13 cellular contexts compared by ENCODE assay signal in the genomic region with DNA sequence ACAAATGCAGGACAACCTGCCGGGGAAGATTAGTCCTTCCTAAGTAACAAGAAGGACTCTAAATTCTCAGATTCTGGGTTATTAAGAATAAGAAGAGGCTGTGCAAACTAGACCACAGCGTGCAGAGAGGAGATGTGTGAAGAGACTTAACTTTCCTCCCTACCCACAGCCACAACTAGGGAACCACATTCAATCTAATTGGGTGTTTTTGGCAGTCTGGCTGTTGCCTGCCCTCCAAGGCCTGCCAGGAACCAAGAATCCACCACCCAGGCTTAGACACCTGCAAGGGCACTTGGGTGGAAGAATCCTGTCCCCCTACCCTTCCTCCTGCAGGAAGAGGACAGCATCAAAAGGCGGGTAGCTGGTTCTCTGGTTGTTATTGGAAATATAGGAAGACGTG.
"Had no signal": no experiment of that assay in that cellular context is flagged by ENCODE, and none has a peak within 500 bp of the region (broad histone marks: within the 10 kb centered on the region; RNA-seq: fewer than 3 reads in every experiment).

No MANE protein-coding gene starts in this region.

- H3K9me3 ChIP-seq: colonic mucosa, thyroid gland had no signal

- H3K36me3 ChIP-seq: colonic mucosa, thyroid gland, WERI-Rb-1 had no signal

- ATAC-seq: left lobe of liver; stimulated activated naive CD8-positive, alpha-beta T cell treated with anti-CD3 and anti-CD28 coated beads, Interleukin-15, amount 100 ng/mL, for 72 hours had no signal

- H3K27me3 ChIP-seq: colonic mucosa, thyroid gland had no signal

- H3K4me3 ChIP-seq: colonic mucosa, lung, thyroid gland had no signal

- H3K27ac ChIP-seq: colonic mucosa, WERI-Rb-1 had no signal

- H3K4me1 ChIP-seq: colonic mucosa had no signal

- DNase-seq: activated CD4-positive, alpha-beta T cell treated with anti-CD3 and anti-CD28 coated beads, Interleukin-2, amount 50 U/mL, for 48 hours; activated naive CD8-positive, alpha-beta T cell treated with anti-CD3 and anti-CD28 coated beads for 36 hours; amniotic stem cell; central memory CD4-positive, alpha-beta T cell; colonic mucosa; erythroblast; nephron progenitor cell; retina; stimulated activated naive CD8-positive, alpha-beta T cell treated with anti-CD3 and anti-CD28 coated beads, Interleukin-15, amount 100 ng/mL, for 72 hours; WERI-Rb-1 had no signal
